In the genomic region with DNA sequence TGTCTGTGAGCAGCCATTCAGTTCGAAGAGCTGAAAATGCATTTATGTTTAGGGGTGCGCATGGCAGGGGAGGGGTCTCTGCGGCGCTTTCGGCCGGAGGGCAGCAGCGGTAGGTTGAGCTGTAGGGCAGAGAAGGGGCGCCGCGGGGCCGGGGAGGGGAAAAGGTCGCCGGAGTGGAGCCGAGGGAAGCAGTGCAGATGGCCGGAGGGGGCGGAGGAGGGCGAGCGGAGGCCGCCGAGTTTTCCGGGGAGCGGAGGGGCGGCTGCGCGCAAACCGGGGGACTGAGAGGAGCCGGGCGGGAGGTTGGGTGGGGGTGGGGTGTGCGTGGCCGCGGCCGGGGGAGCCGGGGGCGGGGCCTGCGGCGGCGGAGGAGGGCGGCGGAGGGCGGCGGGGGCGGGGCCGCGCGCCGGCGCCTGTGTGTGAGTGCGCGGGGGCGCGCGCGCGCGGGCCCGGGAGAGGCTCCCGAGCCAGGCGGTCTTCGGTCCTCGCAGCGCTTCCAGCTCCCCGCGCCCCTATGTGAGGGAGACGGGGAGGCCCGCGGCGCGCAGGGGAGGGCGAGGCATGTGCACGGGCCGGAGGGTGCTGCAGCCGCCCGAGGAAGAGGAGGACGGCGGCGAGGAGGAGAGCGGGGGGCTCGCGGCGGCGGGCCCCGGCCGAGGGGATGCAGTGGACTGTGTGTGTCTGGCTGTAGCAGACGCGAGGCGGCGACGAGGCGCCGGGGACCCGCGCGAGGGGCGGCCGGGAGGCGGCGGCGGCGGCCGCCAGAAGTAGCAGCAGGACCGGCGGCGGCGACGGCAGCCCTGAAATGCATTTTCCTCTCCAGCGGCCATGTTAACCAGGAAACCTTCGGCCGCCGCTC, we compare ENCODE assay signal across 1 cellular context.
TF ChIP-seq lines count a peak whose summit lies in the region.

DYRK2 (plus strand) TSS at position 440 of the 859 bp plus-strand sequence; CDS start at position 829, 389 bp downstream.

TF ChIP-seq in WTC11, 78 proteins besides CTCF, POLR2A, EP300 and RAD21 (continued from another document):
- no peak for TF ChIP-seq AFF4 (CRISPR knock-in tag; IDR thresholded peaks at IDR 0.05; ENCODE audit: borderline replicate concordance)
- TF ChIP-seq ZBTB43 (CRISPR knock-in tag; IDR thresholded peaks at IDR 0.05), result 0 out of 2 replicates have a peak, but pooled peaks have one; percentile 42
- no peak for TF ChIP-seq CREB1 (CRISPR knock-in tag; IDR thresholded peaks at IDR 0.05)
- no peak for TF ChIP-seq ZNF396 (CRISPR knock-in tag; IDR thresholded peaks at IDR 0.05; ENCODE audit: borderline replicate concordance)
- no peak for TF ChIP-seq TCF7 (CRISPR knock-in tag; IDR thresholded peaks at IDR 0.05; ENCODE audit: low read depth)
- TF ChIP-seq SP1 (CRISPR knock-in tag; conservative IDR thresholded peaks at IDR 0.05), result peak; percentile 50
- peak; percentile 5; the same call in 1 of the 2 replicates for TF ChIP-seq KAT7 (CRISPR knock-in tag; IDR thresholded peaks at IDR 0.05; ENCODE audit: borderline replicate concordance)
- 0 out of 2 replicates have a peak, but pooled peaks have one; percentile 13 for TF ChIP-seq E2F5 (CRISPR knock-in tag; IDR thresholded peaks at IDR 0.05)
- TF ChIP-seq NFYB (CRISPR knock-in tag; conservative IDR thresholded peaks at IDR 0.05; ENCODE audit: low read depth), result no peak
- TF ChIP-seq MAX (CRISPR knock-in tag; IDR thresholded peaks at IDR 0.05), result peak; percentile 23; the same call in 1 of the 2 replicates
- TF ChIP-seq RELA (CRISPR knock-in tag; IDR thresholded peaks at IDR 0.05; ENCODE audit: borderline replicate concordance), result no peak
- 0 out of 2 replicates have a peak, but pooled peaks have one; percentile 42 for TF ChIP-seq NR3C1 (CRISPR knock-in tag; conservative IDR thresholded peaks at IDR 0.05; ENCODE audit: low read depth)
- TF ChIP-seq, protein P1, sequence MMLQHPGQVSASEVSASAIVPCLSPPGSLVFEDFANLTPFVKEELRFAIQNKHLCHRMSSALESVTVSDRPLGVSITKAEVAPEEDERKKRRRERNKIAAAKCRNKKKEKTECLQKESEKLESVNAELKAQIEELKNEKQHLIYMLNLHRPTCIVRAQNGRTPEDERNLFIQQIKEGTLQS (CRISPR knock-in tag; conservative IDR thresholded peaks at IDR 0.05), result no peak
